Comparison of ENCODE assay signal across 1 cellular context in genomic region chr19:39195755-39196154, GRCh38.
TF ChIP-seq lines count a peak whose summit lies in the region.

No MANE protein-coding gene starts in this region.

TF ChIP-seq in HCT116, 20 proteins besides CTCF, POLR2A, EP300 and RAD21:
- no peak for TF ChIP-seq CEBPB (IDR thresholded peaks at IDR 0.05; ENCODE audit: low read depth)
- TF ChIP-seq EZH2 (IDR thresholded peaks at IDR 0.05) = no peak
- TF ChIP-seq ATF3 (IDR thresholded peaks at IDR 0.05) = no peak
TF ChIP-seq in HCT116: peak in this region for 0.
